In genomic region chr7:105849122-105849855, GRCh38 we compare ENCODE assay signal across 1 cellular context.
TF ChIP-seq lines count a peak whose summit lies in the region.

No MANE protein-coding gene starts in this region.

TF ChIP-seq in GM23338, 12 proteins besides CTCF, POLR2A, EP300 and RAD21 (continued from another document):
- TF ChIP-seq REST (IDR thresholded peaks at IDR 0.05; ENCODE audit: unreplicated experiment) (no peak), NANOG (IDR thresholded peaks at IDR 0.05; ENCODE audit: borderline replicate concordance) (peak; percentile 83; the same call in 1 of the 2 replicates)
